ENCODE assay signal across 13 cellular contexts in genomic region chr9:121713400-121714070, GRCh38.
DNase-seq lines count a peak whose midpoint lies in the region; ATAC-seq and TF ChIP-seq lines count a peak whose summit lies in the region.
"Had no signal": no experiment of that assay in that cellular context is flagged by ENCODE, and none has a peak within 500 bp of the region (broad histone marks: within the 10 kb centered on the region; RNA-seq: fewer than 3 reads in every experiment).

No MANE protein-coding gene starts in this region.

- H3K4me1 ChIP-seq in HEK293 (ENCODE audit: control insufficient read depth, insufficient read depth, low read length) (no peaks in the 10 kb centered on the region), OCI-LY3 (ENCODE audit: low read length) (peaks cover 2% of the 10 kb centered on the region), sigmoid colon (peaks cover 0 to 79% (median 56%) of the 10 kb centered on the region in 4 donors), left lung (peaks cover 0 to 3% of the 10 kb centered on the region in 2 donors)

- no peak overlapping the region for H2AFZ ChIP-seq in OCI-LY3 (ENCODE audit: low read depth, low read length)

- H3K4me2 ChIP-seq in OCI-LY3 (ENCODE audit: low read length): no peak overlapping the region

- CTCF ChIA-PET in HEK293 (lab: Yijun Ruan, JAX): interaction anchor here (1.6 kb wide), 1 partner anchor 18 kb away, joined by 6 read pairs; no protein-coding TSS in a partner anchor

- peak; percentile 72 for DNase-seq in cerebellar cortex (ENCODE audit: low spot score)
- peak; percentile 59 for DNase-seq in sigmoid colon
- DNase-seq in left lung: no peak
- DNase-seq: CD4-positive, alpha-beta T cell; DMS 273 treated with DMSO at 0.1 percent for 48 hours; GOT3; H9; HFFc6 had no signal

- H3K27me3 ChIP-seq in OCI-LY3 (ENCODE audit: low read depth, low read length): no peaks in the 10 kb centered on the region
- no peaks in the 10 kb centered on the region for H3K27me3 ChIP-seq in sigmoid colon
- H3K27me3 ChIP-seq in left lung: no peaks in the 10 kb centered on the region

- TF ChIP-seq CTCF in HEK293 (tag by site-specific recombination; IDR thresholded peaks at IDR 0.05) (no peak), OCI-LY3 (IDR thresholded peaks at IDR 0.05; ENCODE audit: low read depth, low read length) (0 out of 2 replicates have a peak, but pooled peaks have one; percentile 4), sigmoid colon (IDR thresholded peaks at IDR 0.05) (no peak), left lung (IDR thresholded peaks at IDR 0.05) (no peak)

- no peak overlapping the region for H3K4me3 ChIP-seq in HEK293 (ENCODE audit: low read depth, low read length)
- no peak overlapping the region for H3K4me3 ChIP-seq in OCI-LY3 (ENCODE audit: low read length)
- no peak overlapping the region for H3K4me3 ChIP-seq in sigmoid colon
- no peak overlapping the region for H3K4me3 ChIP-seq in left lung
- H3K4me3 ChIP-seq: GM12878 had no signal

- H3K9ac ChIP-seq in OCI-LY3 (ENCODE audit: low read length): no peak overlapping the region

- TF ChIP-seq EP300 in sigmoid colon (IDR thresholded peaks at IDR 0.05): no peak

- no peaks in the 10 kb centered on the region for H3K79me2 ChIP-seq in OCI-LY3 (ENCODE audit: low read length)

- H3K27ac ChIP-seq in HEK293 (ENCODE audit: extremely low read depth, low read depth, low read length) (no peak overlapping the region), OCI-LY3 (ENCODE audit: low read length) (no peak overlapping the region), sigmoid colon (no peak overlapping the region), left lung (no peak overlapping the region)

- H4K20me1 ChIP-seq in OCI-LY3 (ENCODE audit: insufficient read depth, low read length): no peaks in the 10 kb centered on the region

- ATAC-seq in left lung (no peak), HG02610 (IDR thresholded peaks at IDR 0.05; ENCODE audit: unreplicated experiment) (no peak), GM21515 (IDR thresholded peaks at IDR 0.05; ENCODE audit: unreplicated experiment) (no peak)
- ATAC-seq: GM12878 had no signal

- intact Hi-C loops in sigmoid colon (cut with DNase I) (no loop called here), left lung (cut with DNase I) (no loop called here)

- POLR2A ChIA-PET in HEK293 (lab: Yijun Ruan, JAX): no interaction called here

- H3K9me3 ChIP-seq in HEK293 (ENCODE audit: control insufficient read depth, insufficient read depth, low read depth, low read length) (no peaks in the 10 kb centered on the region), OCI-LY3 (ENCODE audit: insufficient read depth, low read length) (no peaks in the 10 kb centered on the region), sigmoid colon (no peaks in the 10 kb centered on the region), left lung (no peaks in the 10 kb centered on the region)

- TF ChIP-seq POLR2A in sigmoid colon (IDR thresholded peaks at IDR 0.05): no peak

- WGBS in sigmoid colon, 2 donors: 82 to 88% methylated on average over 6 of the region's 6 CpGs

- H3K36me3 ChIP-seq in HEK293 (ENCODE audit: control insufficient read depth in 2 of 2, insufficient read depth in 1 of 2, low read length in 2 of 2): peaks cover 0 to 10% of the 10 kb centered on the region in 2 experiments; a peak in 1 of 3 replicates
- H3K36me3 ChIP-seq in OCI-LY3 (replicated peaks; ENCODE audit: low read depth, low read length): no peaks in the 10 kb centered on the region
- H3K36me3 ChIP-seq in sigmoid colon: no peaks in the 10 kb centered on the region
- no peaks in the 10 kb centered on the region for H3K36me3 ChIP-seq in left lung

TF ChIP-seq in HEK293, 187 proteins besides CTCF, POLR2A, EP300 and RAD21:
- no peak for TF ChIP-seq HOXA7 (CRISPR knock-in tag; IDR thresholded peaks at IDR 0.05; ENCODE audit: borderline replicate concordance)
- no peak for TF ChIP-seq ZNF26 (tag by site-specific recombination; IDR thresholded peaks at IDR 0.05)
- TF ChIP-seq PRDM10 (tag by site-specific recombination; IDR thresholded peaks at IDR 0.05): peak; percentile 35
- TF ChIP-seq INSM2 (tag by site-specific recombination; IDR thresholded peaks at IDR 0.05): no peak
- no peak for TF ChIP-seq ZNF473 (tag by site-specific recombination; IDR thresholded peaks at IDR 0.05)
TF ChIP-seq in HEK293: peak in this region for 1.

Comparison
In these comparisons a context has a peak if more than half of its experiments do, and no peak if none do; other contexts are left out.
1. DNase-seq: peak in cerebellar cortex (single experiment) and sigmoid colon (single experiment); none in left lung (0 of 2).